Comparison of ENCODE assay signal across 8 cellular contexts in genomic region chr1:34859442-34860200, GRCh38. TPM values are rescaled to one million over a fixed set of nuclear protein-coding genes. Genes with fewer than 3 reads are reported as not detected.
DNase-seq lines count a peak whose midpoint lies in the region; ATAC-seq and TF ChIP-seq lines count a peak whose summit lies in the region.

Gene SMIM12, minus strand, starts transcription at chr1:34859749. Its CDS starts 3,772 bp downstream, at chr1:34855977.

- peak within 1 kb of the TSS; percentile 78 to 99 for H3K9ac ChIP-seq in liver (ENCODE audit: low read depth in 1 of 2, low read length in 2 of 2)

- peak within 1 kb of the TSS; percentile 74 to 100 (median 88) for H3K4me3 ChIP-seq in liver (ENCODE audit: low read depth in 1 of 3, low read length in 3 of 3)

- no peaks in the 10 kb centered on the region for H3K27me3 ChIP-seq in liver (ENCODE audit: control insufficient read depth in 4 of 4, insufficient read depth in 4 of 4, low read length in 3 of 4)

- H3K27ac Mint-ChIP-seq in CD14-positive monocyte: peak within 1 kb of the TSS; percentile 87 to 96 (median 93)

- TF ChIP-seq CTCF in CD14-positive monocyte (IDR thresholded peaks at IDR 0.05) (peak; percentile 88), liver (IDR thresholded peaks at IDR 0.05; ENCODE audit: low read depth, low read length, missing input control) (peak; percentile 82)

- no peaks in the 10 kb centered on the region for H3K9me3 ChIP-seq in liver (ENCODE audit: control insufficient read depth in 4 of 4, low read length in 3 of 4)

- H3K4me1 ChIP-seq in liver (ENCODE audit: control insufficient read depth in 4 of 4, insufficient read depth in 4 of 4, low read length in 3 of 4): peaks cover 2 to 22% (median 17%) of the 10 kb centered on the region in 4 donors

- under 1% methylated on average over 47 of the region's 47 CpGs for WGBS in liver

- peaks cover 29% of the 10 kb centered on the region for H3K4me1 Mint-ChIP-seq in CD14-positive monocyte

- peak within 1 kb of the TSS; percentile 92 to 99 for H3K4me3 Mint-ChIP-seq in CD14-positive monocyte

- peak; percentile 59 to 74 for TF ChIP-seq RAD21 in liver (IDR thresholded peaks at IDR 0.05)

- peak within 1 kb of the TSS; percentile 88 to 91 for H3K27ac ChIP-seq in liver (ENCODE audit: low read depth in 1 of 2, low read length in 2 of 2)

- ATAC-seq in GM19372 (IDR thresholded peaks at IDR 0.05; ENCODE audit: low read depth, unreplicated experiment) (peak; percentile 98), HG03558 (IDR thresholded peaks at IDR 0.05; ENCODE audit: extremely low read depth, unreplicated experiment) (peak; percentile 81)

- H3K36me3 ChIP-seq in liver (ENCODE audit: control insufficient read depth in 4 of 4, insufficient read depth in 3 of 4, low read depth in 1 of 4, low read length in 3 of 4): peaks cover 4 to 12% (median 11%) of the 10 kb centered on the region in 4 donors

- intact Hi-C loops in CD14-positive monocyte (cut with micrococcal nuclease): loop anchor here (10.0 kb wide), 2 partner anchors 175 to 335 kb away; partner anchors contain the start of genes SFPQ (in 1 of the 2) and ZMYM6 (in 1 of the 2)

- DNase-seq in CD14-positive monocyte (ENCODE audit: low spot score) (peak; percentile 95), NCI-H748 treated with DMSO at 0.1 percent for 48 hours (lab: John Stamatoyannopoulos, UW) (peak; percentile 71), dermis microvascular lymphatic vessel endothelial cell (ENCODE audit: low read depth in 2 of 2) (peak; percentile 90 to 95)
- DNase-seq in activated CD4-positive, alpha-beta T cell treated with anti-CD3 and anti-CD28 coated beads, Interleukin-2, amount 50 U/mL, for 48 hours: peak; percentile 94 to 96
- peak; percentile 96 for DNase-seq in stimulated activated CD4-positive, alpha-beta T cell treated with anti-CD3 and anti-CD28 coated beads, Interleukin-4, amount 100 ng/mL, for 24 hours

- peaks cover 3 to 5% (median 5%) of the 10 kb centered on the region in 3 donors for H3K27me3 Mint-ChIP-seq in CD14-positive monocyte (ENCODE audit: low read depth in 3 of 3)

- no peaks in the 10 kb centered on the region for H3K9me3 Mint-ChIP-seq in CD14-positive monocyte

- peaks cover 14 to 16% of the 10 kb centered on the region in 2 donors for H3K36me3 Mint-ChIP-seq in CD14-positive monocyte

TF ChIP-seq in liver, 16 proteins besides CTCF, POLR2A, EP300 and RAD21:
- peak; percentile 95 for TF ChIP-seq MAX (IDR thresholded peaks at IDR 0.05)
- TF ChIP-seq REST (IDR thresholded peaks at IDR 0.05): peak; percentile 67
- peak; percentile 89 for TF ChIP-seq YY1 (IDR thresholded peaks at IDR 0.05)
- TF ChIP-seq TAF1 (conservative IDR thresholded peaks at IDR 0.05): no peak
- TF ChIP-seq GABPA (IDR thresholded peaks at IDR 0.05 in 1 of 2, conservative IDR thresholded peaks at IDR 0.05 in 1 of 2): peak; percentile 67 to 93
- TF ChIP-seq SP1 (IDR thresholded peaks at IDR 0.05): peak; percentile 85
- peak; percentile 62 to 63 for TF ChIP-seq EGR1 (IDR thresholded peaks at IDR 0.05; ENCODE audit: low read depth in 2 of 2)
- TF ChIP-seq FOXA2 (IDR thresholded peaks at IDR 0.05): peak; percentile 9
- peak; percentile 78 to 84 for TF ChIP-seq RXRA (IDR thresholded peaks at IDR 0.05)
- peak in 1 of 2 donors; percentile 23 for TF ChIP-seq JUND (IDR thresholded peaks at IDR 0.05)
- peak; percentile 79 for TF ChIP-seq ZBTB33 (IDR thresholded peaks at IDR 0.05)
- peak; percentile 64 for TF ChIP-seq HNF4G (IDR thresholded peaks at IDR 0.05)
- TF ChIP-seq NR2F2 (IDR thresholded peaks at IDR 0.05): peak; percentile 93
- no peak for TF ChIP-seq ATF3 (IDR thresholded peaks at IDR 0.05)
- peak; percentile 31 for TF ChIP-seq FOXA1 (IDR thresholded peaks at IDR 0.05)
- peak; percentile 80 to 85 for TF ChIP-seq HNF4A (conservative IDR thresholded peaks at IDR 0.05)
TF ChIP-seq in liver: peak in this region for 14.

RNA-seq across cellular contexts. Expression of gene SMIM12, which starts in this region (rescaled TPM):
- polyA plus RNA-seq in CD14-positive monocyte: 100 to 1,000 TPM in 1 of 2 donors, 10 to 100 TPM in 1; 93.7 to 121 TPM
- 42.1 and 44.1 TPM in 2 replicates for total RNA-seq in dermis microvascular lymphatic vessel endothelial cell
- 10 to 100 TPM; 11.9 to 37.7 TPM for total RNA-seq in liver
- polyA plus RNA-seq in liver: 10 to 100 TPM; 53.3 to 60.8 TPM

Comparison
In these comparisons a context has a peak if more than half of its experiments do, and no peak if none do; other contexts are left out.
1. Peak in every context shown above with its lines: DNase-seq, ATAC-seq, H3K4me3 ChIP-seq and H3K27ac ChIP-seq.